In the genomic region with DNA sequence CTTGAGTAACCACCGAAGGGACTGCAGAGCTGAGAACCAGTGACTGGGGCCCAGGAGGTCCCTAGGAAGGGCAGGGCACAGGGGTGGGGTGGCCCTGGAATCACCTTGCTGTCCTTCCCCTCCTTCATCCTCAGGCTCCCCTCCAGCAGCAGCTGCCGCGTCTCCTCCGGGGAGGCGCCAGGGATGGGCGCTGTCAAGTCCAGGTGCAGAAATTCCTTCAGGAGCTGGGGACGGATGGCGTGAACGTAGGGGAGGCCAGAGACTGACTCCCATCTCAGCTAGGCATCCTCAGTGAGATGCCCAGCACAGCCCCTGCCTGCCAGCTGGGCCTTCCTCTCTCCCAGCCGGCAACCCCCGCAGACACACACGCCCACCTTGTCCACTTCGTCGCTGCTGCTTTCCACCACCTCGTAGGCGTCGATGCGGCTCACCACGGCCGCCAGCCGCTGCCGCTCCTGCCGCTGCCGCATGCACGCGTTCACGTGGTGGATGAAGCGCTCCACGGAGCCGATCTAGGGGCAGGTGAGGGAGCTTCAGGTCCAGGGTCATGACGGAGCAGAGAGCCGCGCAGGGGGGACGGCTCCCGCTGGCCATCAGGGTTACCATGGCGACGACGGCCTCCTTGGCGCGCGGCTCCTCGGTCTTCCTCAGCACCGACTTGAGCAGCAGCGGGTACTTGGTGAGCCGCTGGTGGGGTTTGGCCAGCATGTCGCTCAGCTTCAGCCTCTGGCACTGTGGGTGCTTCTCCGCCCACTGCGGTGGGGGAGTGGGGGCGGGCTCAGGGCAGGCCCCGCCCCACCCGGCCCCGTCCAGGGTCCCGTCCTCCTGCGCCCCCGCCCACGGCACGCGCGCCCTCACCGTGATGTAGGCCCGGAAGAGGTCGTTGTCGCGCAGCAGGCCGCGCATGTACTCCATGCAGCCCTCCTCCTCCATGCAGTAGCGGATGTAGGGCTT, we compare ENCODE assay signal across 1 cellular context.
TF ChIP-seq lines count a peak whose summit lies in the region.

No MANE protein-coding gene starts in this region.

TF ChIP-seq in H1, 55 proteins besides CTCF, POLR2A, EP300 and RAD21:
- no peak for TF ChIP-seq POU5F1 (IDR thresholded peaks at IDR 0.05; ENCODE audit: low read depth, low read length)
- no peak for TF ChIP-seq SIX5 (IDR thresholded peaks at IDR 0.05; ENCODE audit: low read depth, low read length)
- no peak for TF ChIP-seq SP2 (IDR thresholded peaks at IDR 0.05; ENCODE audit: low read length)
- TF ChIP-seq SRF (IDR thresholded peaks at IDR 0.05; ENCODE audit: low read depth, low read length), result no peak
- TF ChIP-seq SUZ12 (IDR thresholded peaks at IDR 0.05; ENCODE audit: low read length), result no peak
- no peak for TF ChIP-seq CREB1 (IDR thresholded peaks at IDR 0.05)
- TF ChIP-seq CHD2 (IDR thresholded peaks at IDR 0.05; ENCODE audit: low read length), result no peak
- TF ChIP-seq FOSL1 (IDR thresholded peaks at IDR 0.05; ENCODE audit: insufficient read depth, low read depth, low read length), result no peak
- no peak for TF ChIP-seq SP1 (IDR thresholded peaks at IDR 0.05; ENCODE audit: low read depth, low read length)
- TF ChIP-seq, protein P1, sequence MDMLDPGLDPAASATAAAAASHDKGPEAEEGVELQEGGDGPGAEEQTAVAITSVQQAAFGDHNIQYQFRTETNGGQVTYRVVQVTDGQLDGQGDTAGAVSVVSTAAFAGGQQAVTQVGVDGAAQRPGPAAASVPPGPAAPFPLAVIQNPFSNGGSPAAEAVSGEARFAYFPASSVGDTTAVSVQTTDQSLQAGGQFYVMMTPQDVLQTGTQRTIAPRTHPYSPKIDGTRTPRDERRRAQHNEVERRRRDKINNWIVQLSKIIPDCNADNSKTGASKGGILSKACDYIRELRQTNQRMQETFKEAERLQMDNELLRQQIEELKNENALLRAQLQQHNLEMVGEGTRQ (IDR thresholded peaks at IDR 0.05; ENCODE audit: low read length), result no peak
- no peak for TF ChIP-seq CEBPB (IDR thresholded peaks at IDR 0.05; ENCODE audit: low read depth, low read length)
- no peak for TF ChIP-seq SIN3A (conservative IDR thresholded peaks at IDR 0.05 in 1 of 2, IDR thresholded peaks at IDR 0.05 in 1 of 2; ENCODE audit: low read depth in 1 of 2, low read length in 2 of 2)
- no peak for TF ChIP-seq HDAC6 (IDR thresholded peaks at IDR 0.05; ENCODE audit: low read depth, low read length)
- no peak for TF ChIP-seq TBP (IDR thresholded peaks at IDR 0.05; ENCODE audit: low read depth, low read length)
- TF ChIP-seq, protein P2, sequence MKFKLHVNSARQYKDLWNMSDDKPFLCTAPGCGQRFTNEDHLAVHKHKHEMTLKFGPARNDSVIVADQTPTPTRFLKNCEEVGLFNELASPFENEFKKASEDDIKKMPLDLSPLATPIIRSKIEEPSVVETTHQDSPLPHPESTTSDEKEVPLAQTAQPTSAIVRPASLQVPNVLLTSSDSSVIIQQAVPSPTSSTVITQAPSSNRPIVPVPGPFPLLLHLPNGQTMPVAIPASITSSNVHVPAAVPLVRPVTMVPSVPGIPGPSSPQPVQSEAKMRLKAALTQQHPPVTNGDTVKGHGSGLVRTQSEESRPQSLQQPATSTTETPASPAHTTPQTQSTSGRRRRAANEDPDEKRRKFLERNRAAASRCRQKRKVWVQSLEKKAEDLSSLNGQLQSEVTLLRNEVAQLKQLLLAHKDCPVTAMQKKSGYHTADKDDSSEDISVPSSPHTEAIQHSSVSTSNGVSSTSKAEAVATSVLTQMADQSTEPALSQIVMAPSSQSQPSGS (IDR thresholded peaks at IDR 0.05; ENCODE audit: low read length), result no peak
- TF ChIP-seq GTF2F1 (IDR thresholded peaks at IDR 0.05; ENCODE audit: borderline replicate concordance, low read depth, low read length), result no peak
